11 cellular contexts compared by ENCODE assay signal in the genomic region with DNA sequence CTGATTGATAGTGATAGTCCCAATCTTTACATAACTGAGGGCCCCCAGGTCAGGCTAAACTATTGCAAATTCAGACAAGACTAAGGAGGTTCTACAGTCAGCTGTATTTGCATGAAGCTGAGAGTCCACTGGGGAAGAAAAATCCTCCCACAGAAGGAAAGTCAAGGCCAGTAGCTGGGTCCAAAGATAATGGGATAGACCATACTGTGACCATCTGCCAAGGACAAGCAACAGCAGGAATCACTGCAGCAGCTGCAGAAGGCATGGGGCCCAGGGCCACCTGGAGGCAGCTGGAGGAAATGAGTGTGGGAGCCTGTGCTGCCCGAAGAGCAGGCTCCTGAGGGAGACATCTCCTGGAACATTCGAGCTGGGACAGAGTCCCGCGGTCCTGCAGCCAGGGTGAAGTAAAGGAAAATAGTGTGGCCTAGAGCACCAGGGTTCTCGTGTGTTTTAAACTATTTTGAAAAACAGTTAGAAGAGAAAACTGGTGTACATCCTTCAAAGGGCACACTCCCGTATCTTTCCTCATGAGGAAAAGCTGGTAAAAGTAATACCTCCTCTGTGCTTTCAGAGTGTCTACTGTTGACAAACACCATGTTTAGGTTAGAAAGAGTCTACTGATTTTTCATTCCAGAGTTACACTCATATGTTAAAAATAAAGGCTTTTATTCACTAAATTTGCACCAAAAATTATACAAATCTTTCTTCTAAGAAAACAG. TPM values are rescaled to one million over a fixed set of nuclear protein-coding genes. Genes with fewer than 3 reads are reported as not detected.
DNase-seq lines count a peak whose midpoint lies in the region; ATAC-seq, FAIRE-seq and TF ChIP-seq lines count a peak whose summit lies in the region.
"Had no signal": no experiment of that assay in that cellular context is flagged by ENCODE, and none has a peak within 500 bp of the region (broad histone marks: within the 10 kb centered on the region; RNA-seq: fewer than 3 reads in every experiment).

No MANE protein-coding gene starts in this region.

- CTCF ChIA-PET in K562 (lab: Yijun Ruan, JAX; ENCODE audit: low intra/inter-chr PET ratio), result interaction anchor here (0.6 to 1.1 kb wide), 3 partner anchors 14 to 249 kb away, joined by 3 to 4 read pairs (median 3); no protein-coding TSS in a partner anchor

- H3K4me1 ChIP-seq in K562 (replicated peaks in 1 of 2; ENCODE audit: control insufficient read depth in 2 of 2, insufficient read depth in 2 of 2, low read length in 2 of 2), result peaks cover 0 to 15% of the 10 kb centered on the region in 2 experiments; a peak in 3 of 5 replicates
- H3K4me1 ChIP-seq in spleen, result peaks cover 5 to 55% (median 36%) of the 10 kb centered on the region in 6 donors

- in situ Hi-C loops in K562 (cut with MboI), result no loop called here

- POLR2A ChIA-PET in K562 (lab: Yijun Ruan, JAX), result interaction anchor here (0.6 to 1.4 kb wide), 6 partner anchors 16 to 645 kb away, joined by 3 to 4 read pairs (median 3); a partner anchor contains a TSS

- peak; percentile 69 to 89 for TF ChIP-seq RAD21 in K562 (CRISPR knock-in tag; conservative IDR thresholded peaks at IDR 0.05 in 1 of 2, IDR thresholded peaks at IDR 0.05 in 1 of 2)

- peak; percentile 20 for DNase-seq in NCI-H1694 (lab: John Stamatoyannopoulos, UW)
- DNase-seq in NCI-H1694 treated with DMSO at 0.1 percent for 48 hours (lab: John Stamatoyannopoulos, UW), result no peak
- DNase-seq in NCI-H526 treated with DMSO at 0.1 percent for 48 hours (lab: John Stamatoyannopoulos, UW), result peak; percentile 78
- DNase-seq in K562 (ENCODE audit: extremely low read depth in 1 of 4, low spot score in 3 of 4), result peak in 2 of 4 experiments; percentile 58 to 80
- DNase-seq in iPS DF 4.7 (ENCODE audit: extremely low read depth, low spot score), result peak; percentile 58
- DNase-seq in spleen, result peak; percentile 89
- no peak for DNase-seq in cerebellum (ENCODE audit: low spot score)
- DNase-seq: activated naive CD8-positive, alpha-beta T cell treated with anti-CD3 and anti-CD28 coated beads, Interleukin-2, amount 10 ng/mL, durations not matched to agents 7 days and 5 days; stimulated activated naive B cell treated with anti-CD40 and anti-IgM and Interleukin-4, amounts not matched to agents 10 μg/mL and 1 μg/mL and 100 μg/mL, for 72 hours had no signal

- no peaks in the 10 kb centered on the region for H3K79me2 ChIP-seq in K562 (ENCODE audit: control insufficient read depth, insufficient read depth, low read length)

- H3K9me3 ChIP-seq in K562 (replicated peaks; ENCODE audit: control insufficient read depth, insufficient read depth, low read depth, low read length), result no peaks in the 10 kb centered on the region
- H3K9me3 ChIP-seq in spleen, result no peaks in the 10 kb centered on the region

- TF ChIP-seq CTCF in K562 (IDR thresholded peaks at IDR 0.05 in 2 of 3, conservative IDR thresholded peaks at IDR 0.05 in 1 of 3; ENCODE audit: insufficient read depth in 2 of 3, low read depth in 1 of 3, low read length in 3 of 3), result peak; percentile 71 to 83 (median 75)
- peak in 8 of 11 experiments; percentile 34 to 61 (median 50) for TF ChIP-seq CTCF in spleen (IDR thresholded peaks at IDR 0.05 in 8 of 11, conservative IDR thresholded peaks at IDR 0.05 in 3 of 11)

- H3K4me2 ChIP-seq in K562 (ENCODE audit: insufficient read depth, low read length), result peak overlapping the region; percentile 32; the same call in 1 of the 2 replicates

- H3K9me1 ChIP-seq in K562 (ENCODE audit: control insufficient read depth, insufficient read depth, low read length), result no peaks in the 10 kb centered on the region

- BruUV-seq in K562 (replicated peaks; lab: Mats Ljungman, UMichigan), result no TSS peak

- no peaks in the 10 kb centered on the region for H3K36me3 ChIP-seq in K562 (ENCODE audit: control insufficient read depth, insufficient read depth, low read length)
- no peaks in the 10 kb centered on the region for H3K36me3 ChIP-seq in spleen

- H3K27ac ChIP-seq in K562 (ENCODE audit: extremely low read depth, low read depth, low read length) (no peak overlapping the region), spleen (peak overlapping the region in 7 of 8 donors; percentile 51 to 89 (median 80))

- intact Hi-C loops in K562 (cut with micrococcal nuclease) (loop anchor here (1.0 to 10.0 kb wide), 4 partner anchors 58 to 645 kb away; no protein-coding TSS in a partner anchor), spleen (cut with DNase I; ENCODE audit: low total_unique reads) (loop anchor here (10.0 kb wide), 1 partner anchor 185 kb away; no protein-coding TSS in a partner anchor)

- no peaks in the 10 kb centered on the region for H3K27me3 ChIP-seq in K562 (ENCODE audit: control insufficient read depth in 2 of 2, insufficient read depth in 2 of 2, low read length in 2 of 2)
- H3K27me3 ChIP-seq in spleen (replicated peaks in 1 of 7), result no peaks in the 10 kb centered on the region

- H3K4me3 ChIP-seq in K562, result no peak overlapping the region
- H3K4me3 ChIP-seq in spleen, result no peak overlapping the region

- H3K9ac ChIP-seq in K562 (ENCODE audit: insufficient read depth in 1 of 2, low read depth in 2 of 2, low read length in 2 of 2), result no peak overlapping the region

- 17% methylated on average over 6 of the region's 6 CpGs for WGBS in K562 (ENCODE audit: insufficient coverage, low coverage, missing lambda C conversion rate)
- 18 to 39% (median 27%) methylated on average over 6 of the region's 6 CpGs for WGBS in spleen, 5 donors

- peak overlapping the region; percentile 60; the same call in 1 of the 2 replicates for H2AFZ ChIP-seq in K562 (ENCODE audit: low read depth, low read length)

- ATAC-seq in HG02885 (IDR thresholded peaks at IDR 0.05; ENCODE audit: poor library complexity, unreplicated experiment) (peak; percentile 52), K562 (peak; percentile 96)

- H4K20me1 ChIP-seq in K562 (replicated peaks; ENCODE audit: control insufficient read depth, insufficient read depth, low read length), result no peaks in the 10 kb centered on the region

- TF ChIP-seq EP300 in K562 (IDR thresholded peaks at IDR 0.05; ENCODE audit: low read length), result no peak

- peak; percentile 85 for FAIRE-seq in K562 (lab: Jason Lieb, UNC)

- TF ChIP-seq POLR2A in K562 (conservative IDR thresholded peaks at IDR 0.05) (no peak), spleen (IDR thresholded peaks at IDR 0.05) (no peak)

TF ChIP-seq in K562, 482 proteins besides CTCF, POLR2A, EP300 and RAD21 (continues in another document):
- TF ChIP-seq ZFP1 (CRISPR knock-in tag; IDR thresholded peaks at IDR 0.05) (no peak), RAD51 (IDR thresholded peaks at IDR 0.05; ENCODE audit: borderline replicate concordance, low read depth) (no peak), MYNN (IDR thresholded peaks at IDR 0.05) (no peak), MYNN (CRISPR knock-in tag; IDR thresholded peaks at IDR 0.05) (no peak)
- TF ChIP-seq, protein P1, sequence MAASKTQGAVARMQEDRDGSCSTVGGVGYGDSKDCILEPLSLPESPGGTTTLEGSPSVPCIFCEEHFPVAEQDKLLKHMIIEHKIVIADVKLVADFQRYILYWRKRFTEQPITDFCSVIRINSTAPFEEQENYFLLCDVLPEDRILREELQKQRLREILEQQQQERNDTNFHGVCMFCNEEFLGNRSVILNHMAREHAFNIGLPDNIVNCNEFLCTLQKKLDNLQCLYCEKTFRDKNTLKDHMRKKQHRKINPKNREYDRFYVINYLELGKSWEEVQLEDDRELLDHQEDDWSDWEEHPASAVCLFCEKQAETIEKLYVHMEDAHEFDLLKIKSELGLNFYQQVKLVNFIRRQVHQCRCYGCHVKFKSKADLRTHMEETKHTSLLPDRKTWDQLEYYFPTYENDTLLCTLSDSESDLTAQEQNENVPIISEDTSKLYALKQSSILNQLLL (CRISPR knock-in tag; IDR thresholded peaks at IDR 0.05; ENCODE audit: borderline replicate concordance), result no peak

RNA-seq across cellular contexts. Expression of a gene that starts 13.1 kb away (rescaled TPM):
- total RNA-seq in K562 (2011; cell fraction: chromatin; rRNA removed; ENCODE audit: low replicate concordance), result not detected in 2 replicates
- not detected in 2 replicates for total RNA-seq in K562 (2011; cell fraction: nucleolus; rRNA removed)
- total RNA-seq in K562 (2011; cell fraction: nucleoplasm; rRNA removed), result not detected in 2 replicates
- total RNA-seq in K562 (2014; rRNA removed) (not detected in 2 replicates), K562 (2014; rRNA removed; fragmentation: Illumina TruSeq; extraction: Trizol) (not detected in 2 replicates), K562 (2015; rRNA removed; fragmentation: Illumina TruSeq; extraction: Trizol) (not detected in 2 replicates), K562 (2021) (not detected in 2 replicates), spleen (not detected), cerebellum (not detected)
- polyA plus RNA-seq in K562 (2011; rRNA removed) (not detected in 2 replicates), K562 (2014; fragmentation: Illumina TruSeq; extraction: Trizol) (not detected in 2 replicates), K562 (2014; fragmentation: Nextera tagmentation; extraction: Ambion mirVana) (not detected), K562 (2014; rRNA removed) (not detected in 2 replicates), spleen (not detected)
- not detected in 2 replicates for polyA plus RNA-seq in K562 (2011; cell fraction: cytosol; rRNA removed)
- polyA plus RNA-seq in K562 (2011; cell fraction: nucleus; rRNA removed), result not detected in 2 replicates
- polyA plus RNA-seq in K562 (2012), result not detected in 2 replicates
- not detected in 2 replicates for polyA minus RNA-seq in K562 (2011; rRNA and poly(A)+ RNA removed)
- polyA minus RNA-seq in K562 (2011; cell fraction: cytosol; rRNA and poly(A)+ RNA removed), result not detected in 2 replicates
- polyA minus RNA-seq in K562 (2011; cell fraction: nucleus; rRNA and poly(A)+ RNA removed), result not detected in 2 replicates
- total RNA-seq: activated naive CD8-positive, alpha-beta T cell treated with anti-CD3 and anti-CD28 coated beads, Interleukin-2, amount 10 ng/mL, durations not matched to agents 7 days and 5 days; CD8-positive, alpha-beta memory T cell had no signal
- polyA plus RNA-seq: CD8-positive, alpha-beta memory T cell had no signal

RNA-seq across cellular contexts. Expression of a gene that starts 19.7 kb away (rescaled TPM):
- 32.1 and 98.0 TPM in 2 replicates for total RNA-seq in K562 (2011; cell fraction: chromatin; rRNA removed; ENCODE audit: low replicate concordance)
- total RNA-seq in K562 (2011; cell fraction: nucleolus; rRNA removed), result 14.3 and 46.8 TPM in 2 replicates
- 49.3 and 80.7 TPM in 2 replicates for total RNA-seq in K562 (2011; cell fraction: nucleoplasm; rRNA removed)
- total RNA-seq in K562 (2014; rRNA removed) (8.4 and 11.6 TPM in 2 replicates), K562 (2014; rRNA removed; fragmentation: Illumina TruSeq; extraction: Trizol) (18.7 and 22.5 TPM in 2 replicates), K562 (2015; rRNA removed; fragmentation: Illumina TruSeq; extraction: Trizol) (16.6 and 17.7 TPM in 2 replicates), K562 (2021) (20.0 and 28.8 TPM in 2 replicates), spleen (10 to 100 TPM; 40.2 to 75.2 (median 68.9) TPM), cerebellum (16.8 TPM)
- polyA plus RNA-seq in K562 (2011; rRNA removed) (11.7 and 17.9 TPM in 2 replicates), K562 (2014; fragmentation: Illumina TruSeq; extraction: Trizol) (18.6 TPM in 2 replicates), K562 (2014; fragmentation: Nextera tagmentation; extraction: Ambion mirVana) (10 to 100 TPM; 25.3 to 26.1 TPM), K562 (2014; rRNA removed) (11.4 and 16.3 TPM in 2 replicates), spleen (10 to 100 TPM in 1 of 3 donors, 1 to 10 TPM in 2; 3.0 to 12.6 (median 3.5) TPM)
- polyA plus RNA-seq in K562 (2011; cell fraction: cytosol; rRNA removed), result 5.8 and 10.9 TPM in 2 replicates
- 15.4 and 17.7 TPM in 2 replicates for polyA plus RNA-seq in K562 (2011; cell fraction: nucleus; rRNA removed)
- 14.2 and 49.0 TPM in 2 replicates for polyA plus RNA-seq in K562 (2012)
- polyA minus RNA-seq in K562 (2011; rRNA and poly(A)+ RNA removed), result 27.6 and 30.9 TPM in 2 replicates
- polyA minus RNA-seq in K562 (2011; cell fraction: cytosol; rRNA and poly(A)+ RNA removed), result 7.2 and 8.4 TPM in 2 replicates
- 15.3 and 32.3 TPM in 2 replicates for polyA minus RNA-seq in K562 (2011; cell fraction: nucleus; rRNA and poly(A)+ RNA removed)

Comparison
In these comparisons a context has a peak if more than half of its experiments do, and no peak if none do; other contexts are left out.
1. DNase-seq: peak in NCI-H1694 (single experiment), NCI-H526 treated with DMSO at 0.1 percent for 48 hours (single experiment), iPS DF 4.7 (single experiment) and spleen (single experiment); none in NCI-H1694 treated with DMSO at 0.1 percent for 48 hours (single experiment) and cerebellum (single experiment).